In genomic region chr9:112401175-112401815, GRCh38 we compare ENCODE assay signal across 25 cellular contexts.
"Had no signal": no experiment of that assay in that cellular context is flagged by ENCODE, and none has a peak within 500 bp of the region (broad histone marks: within the 10 kb centered on the region; RNA-seq: fewer than 3 reads in every experiment).

No MANE protein-coding gene starts in this region.

- H3K9me3 ChIP-seq: SK-N-SH had no signal

- ATAC-seq: activated CD4-positive, alpha-beta T cell treated with anti-CD3 and anti-CD28 coated beads for 36 hours; activated CD8-positive, alpha-beta T cell treated with anti-CD3 and anti-CD28 coated beads for 36 hours; activated T-cell treated with anti-CD3 and anti-CD28 coated beads, Interleukin-2, amount 50 U/mL, for 72 hours; Panc1 had no signal

- H3K27ac ChIP-seq: KMS-11, RWPE1, SJCRH30, VCaP had no signal

- H3K4me3 ChIP-seq: MG63, SJCRH30 had no signal

- H3K27me3 ChIP-seq: MG63, SJCRH30 had no signal

- H3K4me1 ChIP-seq: SJCRH30 had no signal

- DNase-seq: activated CD4-positive, alpha-beta T cell treated with anti-CD3 and anti-CD28 coated beads for 36 hours; activated CD8-positive, alpha-beta memory T cell treated with anti-CD3 and anti-CD28 coated beads, Interleukin-2, amount 50 U/mL, for 4 hours; activated CD8-positive, alpha-beta T cell treated with anti-CD3 and anti-CD28 coated beads for 36 hours; activated gamma-delta T cell treated with Interleukin-2 at 50 U/mL for 16 hours; activated naive CD4-positive, alpha-beta T cell treated with anti-CD3 and anti-CD28 coated beads, Interleukin-2, amount 10 ng/mL, durations not matched to agents 7 days and 5 days; activated naive CD8-positive, alpha-beta T cell treated with anti-CD3 and anti-CD28 coated beads for 36 hours; activated T-cell treated with anti-CD3 and anti-CD28 coated beads, Interleukin-2, amount 50 U/mL, for 72 hours; cerebellar nuclear complex; MG63; MV-4-11; NCI-H1105 treated with DMSO at 0.1 percent for 48 hours; NCI-H1436 treated with DMSO at 0.1 percent for 48 hours; NCI-H2029; NCI-H510A treated with DMSO at 0.1 percent for 48 hours; NCI-H774; NK-92 treated with Interleukin-12 subunit alpha and Interleukin-12 subunit beta, amount 100 ng/mL, for 24 hours; OCI-M1; Right ventricle myocardium superior; SK-N-SH; T-helper 1 cell had no signal
